ENCODE assay signal across 24 cellular contexts in the genomic region with DNA sequence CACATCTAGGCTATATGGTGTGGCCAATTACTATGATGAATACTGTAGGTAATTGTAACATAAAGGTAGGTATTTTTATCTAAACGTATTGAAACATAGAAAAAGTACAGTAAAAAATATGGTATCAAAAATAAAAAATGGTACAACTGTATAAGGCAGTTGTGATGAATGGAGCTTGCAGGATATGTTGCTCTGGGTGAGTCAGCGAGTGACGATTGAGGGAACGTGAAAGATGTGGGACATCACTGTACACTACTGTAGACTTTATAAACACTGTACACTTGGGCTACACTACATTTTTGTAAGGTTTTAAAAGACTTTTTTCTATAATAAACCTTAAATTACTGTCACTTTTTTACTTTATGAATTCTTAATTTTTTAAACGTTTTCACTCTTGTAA. TPM values are rescaled to one million over a fixed set of nuclear protein-coding genes. Genes with fewer than 3 reads are reported as not detected.
DNase-seq lines count a peak whose midpoint lies in the region; ATAC-seq and TF ChIP-seq lines count a peak whose summit lies in the region.
"Had no signal": no experiment of that assay in that cellular context is flagged by ENCODE, and none has a peak within 500 bp of the region (broad histone marks: within the 10 kb centered on the region; RNA-seq: fewer than 3 reads in every experiment).

No MANE protein-coding gene starts in this region.

- H3K9me3 ChIP-seq in smooth muscle cell (replicated peaks; ENCODE audit: low read depth), result no peaks in the 10 kb centered on the region
- H3K9me3 ChIP-seq in body of pancreas, result no peaks in the 10 kb centered on the region
- H3K9me3 ChIP-seq: SJSA1 had no signal

- 72% methylated on average over 5 of the region's 5 CpGs for WGBS in smooth muscle cell (ENCODE audit: low lambda C conversion rate)
- 92 to 94% methylated on average over 5 of the region's 5 CpGs for WGBS in body of pancreas, 2 donors

- TF ChIP-seq CTCF in smooth muscle cell (IDR thresholded peaks at IDR 0.05; ENCODE audit: borderline replicate concordance, insufficient read depth, poor library complexity, severe bottlenecking) (no peak), body of pancreas (IDR thresholded peaks at IDR 0.05) (no peak)

- DNase-seq in activated naive CD4-positive, alpha-beta T cell (lab: John Stamatoyannopoulos, UW), result no peak
- peak; percentile 72 for DNase-seq in SK-MEL-5 (ENCODE audit: low read depth, low spot score)
- DNase-seq in dermis blood vessel endothelial cell, result peak; percentile 21
- no peak for DNase-seq in smooth muscle cell (lab: John Stamatoyannopoulos, UW; ENCODE audit: unreplicated experiment)
- no peak for DNase-seq in body of pancreas
- DNase-seq: 8988T; CD8-positive, alpha-beta memory T cell; DMS53; GDM1; HCEC 1CT; IMR-90; NCI-H1694; NCI-H2081; NCI-H2171 treated with DMSO at 0.1 percent for 48 hours; NCI-H524 treated with DMSO at 0.1 percent for 48 hours; NCI-H82; OCI-M1 had no signal

- H3K4me3 ChIP-seq in smooth muscle cell (no peak overlapping the region), body of pancreas (no peak overlapping the region)
- H3K4me3 ChIP-seq: BLaER1 treated with 17β-estradiol and CSF1 and Interleukin-3, amounts not matched to agents 10 nM and 100 nM; GM23338; SJSA1 had no signal

- H3K9ac ChIP-seq in smooth muscle cell (ENCODE audit: low read depth), result no peak overlapping the region
- H3K9ac ChIP-seq: BLaER1 treated with 17β-estradiol and CSF1 and Interleukin-3, amounts not matched to agents 10 nM and 100 nM had no signal

- peaks cover 35% of the 10 kb centered on the region for H3K4me1 ChIP-seq in smooth muscle cell (ENCODE audit: low read depth)
- peaks cover 58% of the 10 kb centered on the region for H3K4me1 ChIP-seq in body of pancreas
- H3K4me1 ChIP-seq: SJSA1 had no signal

- ATAC-seq in HG03565 (IDR thresholded peaks at IDR 0.05; ENCODE audit: unreplicated experiment) (no peak), HG03571 (IDR thresholded peaks at IDR 0.05; ENCODE audit: unreplicated experiment) (no peak), body of pancreas (no peak)
- ATAC-seq: GM23338, Right ventricle myocardium inferior had no signal

- H3K79me2 ChIP-seq in smooth muscle cell (ENCODE audit: low read depth), result peaks cover 100% of the 10 kb centered on the region

- in situ Hi-C loops in SK-MEL-5 (cut with HindIII; ENCODE audit: low pct_unique_long_range_greater_than_20kb, low sequenced_read_pairs), result no loop called here

- H3K27ac Mint-ChIP-seq in activated naive CD4-positive, alpha-beta T cell treated with anti-CD3 and anti-CD28 coated beads, Interleukin-2, amount 50 U/mL, for 24 hours, result peak overlapping the region; percentile 69

- no peak overlapping the region for H2AFZ ChIP-seq in smooth muscle cell (ENCODE audit: low read depth)
- H2AFZ ChIP-seq: GM23338 had no signal

- H4K20me1 ChIP-seq in smooth muscle cell (ENCODE audit: low read depth), result peaks cover 100% of the 10 kb centered on the region

- H3K27me3 Mint-ChIP-seq in activated naive CD4-positive, alpha-beta T cell treated with anti-CD3 and anti-CD28 coated beads, Interleukin-2, amount 50 U/mL, for 24 hours, result no peaks in the 10 kb centered on the region
- H3K27me3 Mint-ChIP-seq: CD8-positive, alpha-beta memory T cell had no signal

- peaks cover 14% of the 10 kb centered on the region for H3K36me3 Mint-ChIP-seq in activated naive CD4-positive, alpha-beta T cell treated with anti-CD3 and anti-CD28 coated beads, Interleukin-2, amount 50 U/mL, for 24 hours

- no peak overlapping the region for H3K4me2 ChIP-seq in smooth muscle cell
- H3K4me2 ChIP-seq: BLaER1 treated with 17β-estradiol and CSF1 and Interleukin-3, amounts not matched to agents 10 nM and 100 nM had no signal

- TF ChIP-seq POLR2A in body of pancreas (IDR thresholded peaks at IDR 0.05), result no peak

- peak overlapping the region; percentile 37 for H3K4me3 Mint-ChIP-seq in activated naive CD4-positive, alpha-beta T cell treated with anti-CD3 and anti-CD28 coated beads, Interleukin-2, amount 50 U/mL, for 24 hours
- H3K4me3 Mint-ChIP-seq: GM23338 had no signal

- H3K27ac ChIP-seq in smooth muscle cell (ENCODE audit: low read depth), result peak overlapping the region; percentile 36
- no peak overlapping the region for H3K27ac ChIP-seq in body of pancreas
- H3K27ac ChIP-seq: BLaER1 treated with 17β-estradiol and CSF1 and Interleukin-3, amounts not matched to agents 10 nM and 100 nM; SJSA1 had no signal

- H3F3A ChIP-seq in smooth muscle cell (ENCODE audit: low read depth), result peaks cover 30% of the 10 kb centered on the region

- H3K27me3 ChIP-seq in smooth muscle cell (ENCODE audit: low read depth) (no peaks in the 10 kb centered on the region), body of pancreas (no peaks in the 10 kb centered on the region)
- H3K27me3 ChIP-seq: BLaER1 treated with 17β-estradiol and CSF1 and Interleukin-3, amounts not matched to agents 10 nM and 100 nM; SJSA1 had no signal

- no peaks in the 10 kb centered on the region for H3K9me3 Mint-ChIP-seq in activated naive CD4-positive, alpha-beta T cell treated with anti-CD3 and anti-CD28 coated beads, Interleukin-2, amount 50 U/mL, for 24 hours
- H3K9me3 Mint-ChIP-seq: CD8-positive, alpha-beta memory T cell; GM23338 had no signal

- H3K4me1 Mint-ChIP-seq in activated naive CD4-positive, alpha-beta T cell treated with anti-CD3 and anti-CD28 coated beads, Interleukin-2, amount 50 U/mL, for 24 hours, result peaks cover 85% of the 10 kb centered on the region

- H3K36me3 ChIP-seq in smooth muscle cell (ENCODE audit: low read depth), result no peaks in the 10 kb centered on the region
- H3K36me3 ChIP-seq in body of pancreas (replicated peaks in 1 of 2; ENCODE audit: insufficient read depth in 1 of 2, low read depth in 2 of 2), result no peaks in the 10 kb centered on the region

- intact Hi-C loops in body of pancreas (cut with DNase I), result no loop called here

RNA-seq across cellular contexts. Expression of gene CTNNB1, which starts 10.3 kb away (rescaled TPM):
- 2,832 and 2,887 TPM in 2 replicates for total RNA-seq in SK-MEL-5 (2014; rRNA removed; shearing (Covaris generic))
- 1,675 and 1,874 TPM in 2 replicates for polyA plus RNA-seq in SK-MEL-5 (2015; cell fraction: cytosol; rRNA removed)
- polyA plus RNA-seq in SK-MEL-5 (2015; cell fraction: nucleus; rRNA removed), result 1,627 and 1,925 TPM in 2 replicates
- total RNA-seq in dermis blood vessel endothelial cell (1,367 and 1,954 TPM in 2 replicates), smooth muscle cell (854 and 957 TPM in 2 replicates), body of pancreas (100 to 1,000 TPM; 144 to 266 TPM)
- 162 and 167 TPM in 2 replicates for polyA plus RNA-seq in smooth muscle cell

Comparison
In these comparisons a context has a peak if more than half of its experiments do, and no peak if none do; other contexts are left out.
1. DNase-seq: peak in SK-MEL-5 (single experiment) and dermis blood vessel endothelial cell (single experiment); none in activated naive CD4-positive, alpha-beta T cell (0 of 4), smooth muscle cell (single experiment) and body of pancreas (0 of 4).